8 cellular contexts compared by ENCODE assay signal in the genomic region with DNA sequence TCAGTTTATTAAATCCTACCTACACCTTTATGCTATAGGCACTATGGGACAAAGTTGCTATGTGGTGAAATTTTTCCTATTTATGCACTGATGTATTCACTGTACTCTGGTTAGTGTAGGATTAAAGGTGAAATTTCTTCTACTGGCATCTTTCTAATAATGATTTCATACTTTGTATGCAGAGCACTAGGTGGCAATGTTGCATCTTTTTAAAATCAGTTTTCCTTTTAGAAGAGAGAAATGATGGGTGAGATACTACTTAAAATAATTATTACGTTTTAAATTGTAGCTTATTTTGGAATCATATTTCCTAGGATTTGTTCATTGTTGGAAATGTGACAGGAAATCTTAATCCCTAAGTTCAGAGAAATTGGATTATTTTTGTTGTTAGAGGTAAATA.
DNase-seq lines count a peak whose midpoint lies in the region; ATAC-seq and TF ChIP-seq lines count a peak whose summit lies in the region.

No MANE protein-coding gene starts in this region.

- TF ChIP-seq CTCF in left ventricle myocardium inferior (IDR thresholded peaks at IDR 0.05; ENCODE audit: borderline replicate concordance): peak; percentile 63
- peak; percentile 7 to 48 (median 24) for TF ChIP-seq CTCF in uterus (IDR thresholded peaks at IDR 0.05)
- peak in 1 of 2 experiments; percentile 45 for TF ChIP-seq CTCF in Caco-2 (IDR thresholded peaks at IDR 0.05; ENCODE audit: insufficient read depth in 1 of 2, low read depth in 1 of 2, low read length in 1 of 2, severe bottlenecking in 1 of 2, unreplicated experiment in 1 of 2)

- no peak for ATAC-seq in left ventricle myocardium superior
- no peak for ATAC-seq in GM18873 (IDR thresholded peaks at IDR 0.05; ENCODE audit: low FRiP score, unreplicated experiment)

- H3K9me3 ChIP-seq in left ventricle myocardium inferior (replicated peaks): no peaks in the 10 kb centered on the region
- no peaks in the 10 kb centered on the region for H3K9me3 ChIP-seq in uterus
- no peaks in the 10 kb centered on the region for H3K9me3 ChIP-seq in Caco-2

- intact Hi-C loops in left ventricle myocardium inferior (cut with micrococcal nuclease): no loop called here
- intact Hi-C loops in left ventricle myocardium superior (cut with micrococcal nuclease): no loop called here
- intact Hi-C loops in uterus (cut with DNase I; ENCODE audit: low total_unique reads): no loop called here
- intact Hi-C loops in Caco-2 (cut with micrococcal nuclease; ENCODE audit: unreplicated experiment): loop anchor here (5.0 to 10.0 kb wide), 2 partner anchors 207 to 1554 kb away; no protein-coding TSS in a partner anchor

- H3K27ac ChIP-seq in left ventricle myocardium inferior (replicated peaks) (no peak overlapping the region), uterus (no peak overlapping the region)

- CTCF ChIA-PET in Caco-2 (lab: Charles Lee): no interaction called here

- DNase-seq in left ventricle myocardium inferior (no peak), left ventricle myocardium superior (no peak), RPMI7951 (ENCODE audit: low read depth) (peak; percentile 30), globus pallidus (ENCODE audit: low spot score) (peak; percentile 11), uterus (no peak), Caco-2 (no peak), activated gamma-delta T cell treated with Interleukin-2 at 50 U/mL for 16 hours (no peak)

- H3K9me3 Mint-ChIP-seq in Caco-2 (ENCODE audit: unreplicated experiment): no peaks in the 10 kb centered on the region

- no TSS peak for BruUV-seq in Caco-2 (replicated peaks; lab: Mats Ljungman, UMichigan)

- H3K36me3 ChIP-seq in left ventricle myocardium inferior (no peaks in the 10 kb centered on the region), uterus (no peaks in the 10 kb centered on the region), Caco-2 (ENCODE audit: control insufficient read depth, insufficient read depth, low read length) (no peaks in the 10 kb centered on the region)

- no peaks in the 10 kb centered on the region for H3K27me3 ChIP-seq in left ventricle myocardium inferior (ENCODE audit: low read depth)
- no peaks in the 10 kb centered on the region for H3K27me3 ChIP-seq in uterus
- no peaks in the 10 kb centered on the region for H3K27me3 ChIP-seq in Caco-2 (replicated peaks; ENCODE audit: control insufficient read depth, insufficient read depth, low read length)

- H3K4me1 ChIP-seq in left ventricle myocardium inferior (no peaks in the 10 kb centered on the region), uterus (no peaks in the 10 kb centered on the region), Caco-2 (no peaks in the 10 kb centered on the region)

- TF ChIP-seq POLR2A in uterus (IDR thresholded peaks at IDR 0.05): no peak

- H3K36me3 Mint-ChIP-seq in Caco-2 (ENCODE audit: insufficient read depth, unreplicated experiment): no peaks in the 10 kb centered on the region

- POLR2A ChIA-PET in Caco-2 (lab: Charles Lee): no interaction called here

- H3K4me1 Mint-ChIP-seq in Caco-2 (ENCODE audit: low read depth, unreplicated experiment): no peaks in the 10 kb centered on the region

- H3K4me3 Mint-ChIP-seq in Caco-2 (ENCODE audit: unreplicated experiment): no peak overlapping the region

- H3K27me3 Mint-ChIP-seq in Caco-2 (ENCODE audit: insufficient read depth, unreplicated experiment): peaks cover 3% of the 10 kb centered on the region

- no peak overlapping the region for H3K27ac Mint-ChIP-seq in Caco-2 (ENCODE audit: unreplicated experiment)

- H3K4me3 ChIP-seq in left ventricle myocardium inferior (no peak overlapping the region), uterus (no peak overlapping the region), Caco-2 (ENCODE audit: low read depth, low read length) (no peak overlapping the region)

Comparison
In these comparisons a context has a peak if more than half of its experiments do, and no peak if none do; other contexts are left out.
1. DNase-seq: peak in RPMI7951 (single experiment) and globus pallidus (single experiment); none in left ventricle myocardium inferior (single experiment), left ventricle myocardium superior (single experiment), uterus (0 of 2), Caco-2 (0 of 2) and activated gamma-delta T cell treated with Interleukin-2 at 50 U/mL for 16 hours (single experiment).